In the genomic region with DNA sequence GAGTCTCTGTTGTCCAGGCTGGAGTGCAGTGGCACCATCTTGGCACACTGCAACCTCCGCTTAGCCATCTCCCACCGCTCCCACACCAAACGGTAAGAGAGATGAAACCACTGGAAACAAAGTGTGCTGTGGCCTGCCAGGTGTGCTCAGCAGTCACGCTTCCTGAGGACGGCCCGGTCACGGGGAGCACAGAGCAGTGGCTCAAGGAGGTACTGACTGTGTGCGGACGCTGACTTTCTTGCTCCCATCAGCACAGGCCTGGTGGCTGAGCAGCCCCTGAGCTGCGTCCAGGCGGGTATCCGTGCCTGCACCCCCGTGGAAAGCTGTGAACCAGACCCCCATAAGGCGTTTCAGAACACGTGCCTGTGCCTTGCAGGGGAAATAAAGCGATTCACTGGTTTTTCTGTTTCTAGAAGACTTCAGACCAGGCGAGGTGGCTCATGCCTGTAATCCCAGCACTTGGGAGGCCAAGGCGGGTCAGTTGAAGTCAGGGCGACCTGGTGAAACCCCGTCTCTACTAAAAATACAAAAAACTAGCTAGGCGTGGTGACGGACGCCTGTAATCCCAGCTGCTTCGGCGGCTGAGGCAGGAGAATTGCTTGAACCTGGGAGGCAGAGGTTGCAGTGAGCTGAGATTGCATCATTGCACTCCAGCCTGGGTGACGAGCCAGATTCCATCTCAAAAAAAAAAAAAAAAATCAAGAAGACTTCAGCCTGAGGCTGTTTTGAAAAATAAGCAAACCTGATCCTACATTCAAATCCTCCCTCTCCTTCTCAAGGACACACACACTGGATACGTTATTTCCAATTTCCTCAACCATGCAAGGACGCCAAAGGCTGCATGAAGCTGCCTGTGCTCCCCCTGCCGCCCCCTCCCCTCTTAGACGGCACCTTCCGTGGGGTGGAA, we compare ENCODE assay signal across 17 cellular contexts. TPM values are rescaled to one million over a fixed set of nuclear protein-coding genes. Genes with fewer than 3 reads are reported as not detected.
DNase-seq lines count a peak whose midpoint lies in the region; ATAC-seq and TF ChIP-seq lines count a peak whose summit lies in the region.
"Had no signal": no experiment of that assay in that cellular context is flagged by ENCODE, and none has a peak within 500 bp of the region (broad histone marks: within the 10 kb centered on the region; RNA-seq: fewer than 3 reads in every experiment).

No MANE protein-coding gene starts in this region.

- peaks cover 0 to 4% (median 0%) of the 10 kb centered on the region in 3 experiments; a peak in 1 of 7 replicates for H3K36me3 Mint-ChIP-seq in H9 (ENCODE audit: insufficient read depth in 1 of 3, low read depth in 3 of 3)

- no peaks in the 10 kb centered on the region for H3K9me3 ChIP-seq in H9 (ENCODE audit: control insufficient read depth, low read depth, low read length)
- no peaks in the 10 kb centered on the region for H3K9me3 ChIP-seq in left lung
- no peaks in the 10 kb centered on the region for H3K9me3 ChIP-seq in HAP-1
- H3K9me3 ChIP-seq in spleen: no peaks in the 10 kb centered on the region
- H3K9me3 ChIP-seq: pancreas, Peyer's patch had no signal

- H3K56ac ChIP-seq in H9 (ENCODE audit: insufficient read length, low read depth, low read length): no peak overlapping the region

- H2BK120ac ChIP-seq in H9 (ENCODE audit: low read depth, low read length, poor library complexity, severe bottlenecking): no peak overlapping the region

- no peak overlapping the region for H2AFZ ChIP-seq in H9 (ENCODE audit: low read length)

- no peak overlapping the region for H3K4ac ChIP-seq in H9 (ENCODE audit: low read depth, low read length)

- no peaks in the 10 kb centered on the region for H3K36me3 ChIP-seq in left lung
- no peaks in the 10 kb centered on the region for H3K36me3 ChIP-seq in HAP-1 (replicated peaks)
- H3K36me3 ChIP-seq in spleen: peaks cover 0 to 6% (median 0%) of the 10 kb centered on the region in 6 donors
- H3K36me3 ChIP-seq: pancreas, Peyer's patch had no signal

- no peak overlapping the region for H4K5ac ChIP-seq in H9 (ENCODE audit: insufficient read length, low read depth, low read length)

- no peak overlapping the region for H3T11ph ChIP-seq in H9 (ENCODE audit: low read length)

- H4K8ac ChIP-seq in H9 (replicated peaks; ENCODE audit: insufficient read length, low read depth, low read length): no peak overlapping the region

- peaks cover 0 to 5% of the 10 kb centered on the region in 2 experiments; a peak in 2 of 4 replicates for H3K4me1 Mint-ChIP-seq in H9

- no peak overlapping the region for H3K18ac ChIP-seq in H9 (ENCODE audit: insufficient read length, low read depth, low read length)

- TF ChIP-seq CTCF in H9 (conservative IDR thresholded peaks at IDR 0.05): no peak
- no peak for TF ChIP-seq CTCF in cardiac fibroblast (IDR thresholded peaks at IDR 0.05; ENCODE audit: low read depth, low read length)
- no peak for TF ChIP-seq CTCF in left lung (IDR thresholded peaks at IDR 0.05)
- TF ChIP-seq CTCF in spleen (IDR thresholded peaks at IDR 0.05 in 8 of 11, conservative IDR thresholded peaks at IDR 0.05 in 3 of 11): no peak

- no peaks in the 10 kb centered on the region for H3K27me3 Mint-ChIP-seq in H9 (ENCODE audit: low read depth)
- H3K27me3 Mint-ChIP-seq: activated naive CD8-positive, alpha-beta T cell had no signal

- no peak overlapping the region for H2BK20ac ChIP-seq in H9 (ENCODE audit: low read depth, low read length, poor library complexity, severe bottlenecking)

- H3K79me2 ChIP-seq in H9 (ENCODE audit: insufficient read depth, low read length): no peaks in the 10 kb centered on the region

- no peak overlapping the region for H3K4me3 Mint-ChIP-seq in H9
- H3K4me3 Mint-ChIP-seq: activated naive CD8-positive, alpha-beta T cell had no signal

- no peak overlapping the region for H4K91ac ChIP-seq in H9 (ENCODE audit: insufficient read length, low read depth, low read length)

- H4K20me1 ChIP-seq in H9 (ENCODE audit: control insufficient read depth, insufficient read depth, insufficient read length): no peaks in the 10 kb centered on the region

- H3K4me1 ChIP-seq in H9 (ENCODE audit: insufficient read depth, low read length) (no peaks in the 10 kb centered on the region), left lung (no peaks in the 10 kb centered on the region), HAP-1 (no peaks in the 10 kb centered on the region), spleen (peaks cover 0 to 15% (median 11%) of the 10 kb centered on the region in 6 donors)
- H3K4me1 ChIP-seq: pancreas, Peyer's patch had no signal

- no peak overlapping the region for H2BK15ac ChIP-seq in H9 (ENCODE audit: low read depth, low read length)

- TF ChIP-seq POLR2A in spleen (IDR thresholded peaks at IDR 0.05): no peak

- peak; percentile 57 for ATAC-seq in left lung
- ATAC-seq: pancreas had no signal

- in situ Hi-C loops in HAP-1 (cut with MboI; ENCODE audit: low sequenced_read_pairs): no loop called here

- no peak overlapping the region for H3K4me3 ChIP-seq in cardiac fibroblast (replicated peaks in 1 of 2; ENCODE audit: low read depth in 2 of 2, low read length in 2 of 2)
- H3K4me3 ChIP-seq in left lung: no peak overlapping the region
- H3K4me3 ChIP-seq in HAP-1: no peak overlapping the region
- H3K4me3 ChIP-seq in spleen: no peak overlapping the region
- H3K4me3 ChIP-seq: pancreas, Peyer's patch had no signal

- no peak overlapping the region for H3K9ac ChIP-seq in H9 (ENCODE audit: extremely low read depth, insufficient read length, low read length)

- no peak overlapping the region for H2AK5ac ChIP-seq in H9 (ENCODE audit: insufficient read length, low read length)

- H3K27me3 ChIP-seq in H9 (ENCODE audit: insufficient read depth, low read length): no peaks in the 10 kb centered on the region
- no peaks in the 10 kb centered on the region for H3K27me3 ChIP-seq in left lung
- H3K27me3 ChIP-seq in HAP-1 (ENCODE audit: low read depth): no peaks in the 10 kb centered on the region
- H3K27me3 ChIP-seq in spleen (replicated peaks in 1 of 7): no peaks in the 10 kb centered on the region
- H3K27me3 ChIP-seq: pancreas, Peyer's patch had no signal

- no peaks in the 10 kb centered on the region for H3K79me1 ChIP-seq in H9 (ENCODE audit: insufficient read depth, low read depth, low read length, poor library complexity, severe bottlenecking)

- no peak overlapping the region; the same call in 1 of the 2 replicates for H3K14ac ChIP-seq in H9 (ENCODE audit: insufficient read depth, low read length)

- no peaks in the 10 kb centered on the region for H3K23me2 ChIP-seq in H9 (ENCODE audit: insufficient read length, low read depth, low read length, poor library complexity, severe bottlenecking)

- H3K27ac Mint-ChIP-seq in H9: peak overlapping the region; percentile 19 to 97 (median 57); a peak in 5 of 7 replicates
- H3K27ac Mint-ChIP-seq: activated naive CD8-positive, alpha-beta T cell had no signal

- H2BK5ac ChIP-seq in H9 (ENCODE audit: insufficient read length, low read length): no peak overlapping the region

- H3K27ac ChIP-seq in H9 (ENCODE audit: insufficient read length, low read depth, low read length): no peak overlapping the region
- H3K27ac ChIP-seq in left lung: no peak overlapping the region
- no peak overlapping the region for H3K27ac ChIP-seq in spleen
- H3K27ac ChIP-seq: pancreas, Peyer's patch had no signal

- no peak overlapping the region for H2BK12ac ChIP-seq in H9 (ENCODE audit: insufficient read length, low read depth, low read length)

- H3K4me2 ChIP-seq in H9 (ENCODE audit: insufficient read depth, insufficient read length, low read length): no peak overlapping the region

- H3K9me3 Mint-ChIP-seq in H9: no peaks in the 10 kb centered on the region

- intact Hi-C loops in left lung (cut with DNase I): no loop called here
- intact Hi-C loops in spleen (cut with DNase I; ENCODE audit: low total_unique reads): no loop called here

- no peak overlapping the region for H3K23ac ChIP-seq in H9 (ENCODE audit: insufficient read length, low read depth, low read length)

- WGBS in H9 (ENCODE audit: extremely low coverage, insufficient read length, low lambda C conversion rate): no CpG with 5 or more reads among the region's 31 CpGs
- WGBS in spleen, 5 donors: 85 to 93% (median 86%) methylated on average over 26 to 31 of the region's 31 CpGs

- DNase-seq in AG08395 (ENCODE audit: low spot score) (peak; percentile 26), H9 (no peak), cardiac fibroblast (ENCODE audit: low read depth in 2 of 2) (peak; percentile 22 to 26), left lung (no peak), HAP-1 (ENCODE audit: low spot score in 2 of 2) (no peak), SHP77 (lab: John Stamatoyannopoulos, UW) (no peak), NCI-H526 treated with DMSO at 0.1 percent for 48 hours (lab: John Stamatoyannopoulos, UW) (no peak), spleen (no peak)
- DNase-seq: activated CD4-positive, alpha-beta T cell treated with anti-CD3 and anti-CD28 coated beads, Interleukin-2, amount 50 U/mL, for 4 hours; Calu3; NCI-H1105 treated with DMSO at 0.1 percent for 48 hours; NCI-H2171; NCI-H82; pancreas; Peyer's patch; stimulated activated CD4-positive, alpha-beta T cell treated with anti-CD3 and anti-CD28 coated beads, Interleukin-2, amount 100 ng/mL, for 24 hours had no signal

RNA-seq across cellular contexts. Expression of a gene that starts 25.5 kb away (rescaled TPM):
- 2.7 and 2.8 TPM in 2 replicates for total RNA-seq in H9 (2021)
- total RNA-seq in left lung: 1 to 10 TPM; 2.0 to 2.3 TPM
- 1 to 10 TPM in 6 of 7 donors, under 1 TPM in 1; 0.74 to 4.3 (median 2.0) TPM for total RNA-seq in spleen
- polyA plus RNA-seq in spleen: 1 to 10 TPM in 1 of 3 donors, under 1 TPM in 2; 0.52 to 1.1 (median 0.68) TPM

Comparison
In these comparisons a context has a peak if more than half of its experiments do, and no peak if none do; other contexts are left out.
1. DNase-seq: peak in AG08395 (single experiment) and cardiac fibroblast (2 of 2); none in H9 (single experiment), left lung (0 of 2), HAP-1 (0 of 2), SHP77 (0 of 2), NCI-H526 treated with DMSO at 0.1 percent for 48 hours (single experiment) and spleen (single experiment).